In the genomic region with DNA sequence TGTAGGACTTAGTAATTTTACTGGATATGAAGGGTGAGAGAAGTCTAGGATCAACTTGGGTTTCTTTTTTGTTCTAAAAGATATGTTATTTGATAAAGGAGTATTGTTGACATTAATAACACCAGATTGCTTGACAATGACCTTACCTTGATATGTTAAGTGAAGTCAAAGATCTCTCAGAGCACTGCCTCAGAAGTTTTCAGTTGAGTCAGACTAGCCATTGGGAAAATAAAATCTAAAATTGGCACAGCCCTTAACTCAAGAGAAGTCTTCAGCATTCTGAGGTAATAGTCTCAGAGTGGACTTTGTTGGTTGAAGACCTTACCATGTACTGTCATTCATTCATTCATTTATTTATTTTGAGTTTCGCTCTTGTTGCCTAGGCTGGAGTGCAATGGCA, we compare ENCODE assay signal across 20 cellular contexts.
"Had no signal": no experiment of that assay in that cellular context is flagged by ENCODE, and none has a peak within 500 bp of the region (broad histone marks: within the 10 kb centered on the region; RNA-seq: fewer than 3 reads in every experiment).

No MANE protein-coding gene starts in this region.

- H3K9me3 ChIP-seq: colonic mucosa, mucosa of descending colon, tibial artery, uterus had no signal

- DNase-seq: activated CD4-positive, alpha-beta T cell treated with anti-CD3 and anti-CD28 coated beads, Interleukin-2, amount 50 U/mL, for 4 hours; activated CD4-positive, CD25-positive, alpha-beta regulatory T cell; activated CD8-positive, alpha-beta memory T cell treated with anti-CD3 and anti-CD28 coated beads, Interleukin-2, amount 10 ng/mL, durations not matched to agents 7 days and 5 days; activated gamma-delta T cell treated with Interleukin-2 at 50 U/mL for 16 hours; activated T-cell treated with anti-CD3 and anti-CD28 coated beads, Interleukin-2, amount 50 U/mL, for 4 hours; central memory CD4-positive, alpha-beta T cell; colonic mucosa; islet precursor cell; mucosa of descending colon; natural killer cell; nucleus accumbens; retina; stimulated activated CD4-positive, alpha-beta T cell treated with anti-CD3 and anti-CD28 coated beads, Interleukin-12 subunit alpha, Interleukin-12 subunit beta, amount 100 ng/mL, for 4 hours; stimulated activated CD4-positive, alpha-beta T cell treated with anti-CD3 and anti-CD28 coated beads, Interleukin-2, amount 100 ng/mL, for 24 hours; tibial artery; uterus had no signal

- H3K27me3 Mint-ChIP-seq: activated CD8-positive, alpha-beta memory T cell treated with anti-CD3 and anti-CD28 coated beads, Interleukin-2, amount 10 ng/mL, durations not matched to agents 7 days and 5 days; brain had no signal

- H3K4me1 ChIP-seq: colonic mucosa, tibial artery, uterus had no signal

- H3K27me3 ChIP-seq: colonic mucosa, hepatocyte, tibial artery, uterus had no signal

- H3K4me3 Mint-ChIP-seq: activated CD8-positive, alpha-beta memory T cell treated with anti-CD3 and anti-CD28 coated beads, Interleukin-2, amount 10 ng/mL, durations not matched to agents 7 days and 5 days; activated T-cell treated with anti-CD3 and anti-CD28 coated beads, Interleukin-2, amount 50 U/mL, for 4 hours; brain; natural killer cell had no signal

- H2AFZ ChIP-seq: hepatocyte had no signal

- FAIRE-seq: endometrium had no signal

- H3K4me2 ChIP-seq: hepatocyte had no signal

- ATAC-seq: activated CD8-positive, alpha-beta memory T cell treated with anti-CD3 and anti-CD28 coated beads, Interleukin-2, amount 10 ng/mL, durations not matched to agents 7 days and 5 days; activated T-cell treated with anti-CD3 and anti-CD28 coated beads, Interleukin-2, amount 50 U/mL, for 4 hours; esophagus mucosa; mucosa of descending colon; natural killer cell had no signal

- H3K36me3 ChIP-seq: colonic mucosa, uterus had no signal

- H3K36me3 Mint-ChIP-seq: natural killer cell had no signal

- H3K9me3 Mint-ChIP-seq: activated T-cell treated with anti-CD3 and anti-CD28 coated beads, Interleukin-2, amount 50 U/mL, for 4 hours; brain; natural killer cell had no signal

- H3K4me3 ChIP-seq: colonic mucosa, hepatocyte, mucosa of descending colon, tibial artery, uterus had no signal

- H3K27ac Mint-ChIP-seq: activated CD8-positive, alpha-beta memory T cell treated with anti-CD3 and anti-CD28 coated beads, Interleukin-2, amount 10 ng/mL, durations not matched to agents 7 days and 5 days; brain had no signal

- H3K27ac ChIP-seq: colonic mucosa, hepatocyte, tibial artery, uterus had no signal
